Comparison of ENCODE assay signal across 1 cellular context in the genomic region with DNA sequence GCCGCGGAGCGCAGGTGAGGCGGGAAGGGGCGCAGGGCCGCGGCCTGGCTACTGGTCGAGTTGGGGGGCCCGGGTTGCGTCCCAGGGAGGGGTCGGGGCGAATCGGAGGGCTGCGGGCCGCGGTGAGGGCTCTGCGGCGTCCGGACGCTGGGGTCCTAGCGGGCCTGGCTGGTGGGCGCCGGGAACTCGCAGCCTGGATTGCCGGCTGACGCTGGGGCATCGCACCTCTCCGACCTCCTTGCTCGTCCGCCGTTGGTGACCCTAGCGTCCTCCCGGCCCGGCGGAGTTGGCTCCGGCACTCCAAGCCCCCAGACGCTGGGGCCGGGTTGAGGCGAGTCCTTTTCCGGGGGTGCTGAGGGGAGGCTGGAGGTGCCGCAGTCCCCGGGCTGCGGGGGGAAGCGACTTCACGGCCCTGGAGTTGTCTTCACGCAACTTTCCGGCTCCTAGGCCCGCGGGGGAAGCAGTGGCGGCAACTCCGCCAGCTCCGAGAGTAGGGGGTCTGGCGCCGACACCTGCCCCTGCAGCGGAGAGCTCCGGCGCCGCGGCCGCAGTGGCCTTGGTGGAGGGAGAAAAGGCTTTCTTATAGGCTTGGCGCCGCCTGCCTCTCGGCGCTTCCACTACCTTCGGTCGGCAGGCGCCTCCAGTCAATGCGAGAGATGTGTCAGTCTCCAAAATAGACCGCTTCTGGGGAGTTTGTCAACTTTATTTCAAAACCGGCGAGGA.
TF ChIP-seq lines count a peak whose summit lies in the region.

No MANE protein-coding gene starts in this region.

TF ChIP-seq in GM23338, 12 proteins besides CTCF, POLR2A, EP300 and RAD21 (continued from another document):
- TF ChIP-seq, protein P1, sequence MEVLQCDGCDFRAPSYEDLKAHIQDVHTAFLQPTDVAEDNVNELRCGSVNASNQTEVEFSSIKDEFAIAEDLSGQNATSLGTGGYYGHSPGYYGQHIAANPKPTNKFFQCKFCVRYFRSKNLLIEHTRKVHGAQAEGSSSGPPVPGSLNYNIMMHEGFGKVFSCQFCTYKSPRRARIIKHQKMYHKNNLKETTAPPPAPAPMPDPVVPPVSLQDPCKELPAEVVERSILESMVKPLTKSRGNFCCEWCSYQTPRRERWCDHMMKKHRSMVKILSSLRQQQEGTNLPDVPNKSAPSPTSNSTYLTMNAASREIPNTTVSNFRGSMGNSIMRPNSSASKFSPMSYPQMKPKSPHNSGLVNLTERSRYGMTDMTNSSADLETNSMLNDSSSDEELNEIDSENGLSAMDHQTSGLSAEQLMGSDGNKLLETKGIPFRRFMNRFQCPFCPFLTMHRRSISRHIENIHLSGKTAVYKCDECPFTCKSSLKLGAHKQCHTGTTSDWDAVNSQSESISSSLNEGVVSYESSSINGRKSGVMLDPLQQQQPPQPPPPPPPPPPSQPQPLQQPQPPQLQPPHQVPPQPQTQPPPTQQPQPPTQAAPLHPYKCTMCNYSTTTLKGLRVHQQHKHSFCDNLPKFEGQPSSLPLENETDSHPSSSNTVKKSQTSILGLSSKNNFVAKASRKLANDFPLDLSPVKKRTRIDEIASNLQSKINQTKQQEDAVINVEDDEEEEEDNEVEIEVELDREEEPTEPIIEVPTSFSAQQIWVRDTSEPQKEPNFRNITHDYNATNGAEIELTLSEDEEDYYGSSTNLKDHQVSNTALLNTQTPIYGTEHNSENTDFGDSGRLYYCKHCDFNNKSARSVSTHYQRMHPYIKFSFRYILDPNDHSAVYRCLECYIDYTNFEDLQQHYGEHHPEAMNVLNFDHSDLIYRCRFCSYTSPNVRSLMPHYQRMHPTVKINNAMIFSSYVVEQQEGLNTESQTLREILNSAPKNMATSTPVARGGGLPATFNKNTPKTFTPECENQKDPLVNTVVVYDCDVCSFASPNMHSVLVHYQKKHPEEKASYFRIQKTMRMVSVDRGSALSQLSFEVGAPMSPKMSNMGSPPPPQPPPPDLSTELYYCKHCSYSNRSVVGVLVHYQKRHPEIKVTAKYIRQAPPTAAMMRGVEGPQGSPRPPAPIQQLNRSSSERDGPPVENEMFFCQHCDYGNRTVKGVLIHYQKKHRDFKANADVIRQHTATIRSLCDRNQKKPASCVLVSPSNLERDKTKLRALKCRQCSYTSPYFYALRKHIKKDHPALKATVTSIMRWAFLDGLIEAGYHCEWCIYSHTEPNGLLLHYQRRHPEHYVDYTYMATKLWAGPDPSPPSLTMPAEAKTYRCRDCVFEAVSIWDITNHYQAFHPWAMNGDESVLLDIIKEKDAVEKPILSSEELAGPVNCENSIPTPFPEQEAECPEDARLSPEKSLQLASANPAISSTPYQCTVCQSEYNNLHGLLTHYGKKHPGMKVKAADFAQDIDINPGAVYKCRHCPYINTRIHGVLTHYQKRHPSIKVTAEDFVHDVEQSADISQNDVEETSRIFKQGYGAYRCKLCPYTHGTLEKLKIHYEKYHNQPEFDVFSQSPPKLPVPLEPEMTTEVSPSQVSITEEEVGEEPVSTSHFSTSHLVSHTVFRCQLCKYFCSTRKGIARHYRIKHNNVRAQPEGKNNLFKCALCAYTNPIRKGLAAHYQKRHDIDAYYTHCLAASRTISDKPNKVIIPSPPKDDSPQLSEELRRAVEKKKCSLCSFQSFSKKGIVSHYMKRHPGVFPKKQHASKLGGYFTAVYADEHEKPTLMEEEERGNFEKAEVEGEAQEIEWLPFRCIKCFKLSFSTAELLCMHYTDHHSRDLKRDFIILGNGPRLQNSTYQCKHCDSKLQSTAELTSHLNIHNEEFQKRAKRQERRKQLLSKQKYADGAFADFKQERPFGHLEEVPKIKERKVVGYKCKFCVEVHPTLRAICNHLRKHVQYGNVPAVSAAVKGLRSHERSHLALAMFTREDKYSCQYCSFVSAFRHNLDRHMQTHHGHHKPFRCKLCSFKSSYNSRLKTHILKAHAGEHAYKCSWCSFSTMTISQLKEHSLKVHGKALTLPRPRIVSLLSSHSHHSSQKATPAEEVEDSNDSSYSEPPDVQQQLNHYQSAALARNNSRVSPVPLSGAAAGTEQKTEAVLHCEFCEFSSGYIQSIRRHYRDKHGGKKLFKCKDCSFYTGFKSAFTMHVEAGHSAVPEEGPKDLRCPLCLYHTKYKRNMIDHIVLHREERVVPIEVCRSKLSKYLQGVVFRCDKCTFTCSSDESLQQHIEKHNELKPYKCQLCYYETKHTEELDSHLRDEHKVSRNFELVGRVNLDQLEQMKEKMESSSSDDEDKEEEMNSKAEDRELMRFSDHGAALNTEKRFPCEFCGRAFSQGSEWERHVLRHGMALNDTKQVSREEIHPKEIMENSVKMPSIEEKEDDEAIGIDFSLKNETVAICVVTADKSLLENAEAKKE (CRISPR knock-in tag; IDR thresholded peaks at IDR 0.05): no peak
- no peak for TF ChIP-seq EZH2 (IDR thresholded peaks at IDR 0.05; ENCODE audit: low read depth, unreplicated experiment)
- TF ChIP-seq, protein P2, sequence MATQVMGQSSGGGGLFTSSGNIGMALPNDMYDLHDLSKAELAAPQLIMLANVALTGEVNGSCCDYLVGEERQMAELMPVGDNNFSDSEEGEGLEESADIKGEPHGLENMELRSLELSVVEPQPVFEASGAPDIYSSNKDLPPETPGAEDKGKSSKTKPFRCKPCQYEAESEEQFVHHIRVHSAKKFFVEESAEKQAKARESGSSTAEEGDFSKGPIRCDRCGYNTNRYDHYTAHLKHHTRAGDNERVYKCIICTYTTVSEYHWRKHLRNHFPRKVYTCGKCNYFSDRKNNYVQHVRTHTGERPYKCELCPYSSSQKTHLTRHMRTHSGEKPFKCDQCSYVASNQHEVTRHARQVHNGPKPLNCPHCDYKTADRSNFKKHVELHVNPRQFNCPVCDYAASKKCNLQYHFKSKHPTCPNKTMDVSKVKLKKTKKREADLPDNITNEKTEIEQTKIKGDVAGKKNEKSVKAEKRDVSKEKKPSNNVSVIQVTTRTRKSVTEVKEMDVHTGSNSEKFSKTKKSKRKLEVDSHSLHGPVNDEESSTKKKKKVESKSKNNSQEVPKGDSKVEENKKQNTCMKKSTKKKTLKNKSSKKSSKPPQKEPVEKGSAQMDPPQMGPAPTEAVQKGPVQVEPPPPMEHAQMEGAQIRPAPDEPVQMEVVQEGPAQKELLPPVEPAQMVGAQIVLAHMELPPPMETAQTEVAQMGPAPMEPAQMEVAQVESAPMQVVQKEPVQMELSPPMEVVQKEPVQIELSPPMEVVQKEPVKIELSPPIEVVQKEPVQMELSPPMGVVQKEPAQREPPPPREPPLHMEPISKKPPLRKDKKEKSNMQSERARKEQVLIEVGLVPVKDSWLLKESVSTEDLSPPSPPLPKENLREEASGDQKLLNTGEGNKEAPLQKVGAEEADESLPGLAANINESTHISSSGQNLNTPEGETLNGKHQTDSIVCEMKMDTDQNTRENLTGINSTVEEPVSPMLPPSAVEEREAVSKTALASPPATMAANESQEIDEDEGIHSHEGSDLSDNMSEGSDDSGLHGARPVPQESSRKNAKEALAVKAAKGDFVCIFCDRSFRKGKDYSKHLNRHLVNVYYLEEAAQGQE (IDR thresholded peaks at IDR 0.05; ENCODE audit: unreplicated experiment): no peak
